ENCODE assay signal across 1 cellular context in the genomic region with DNA sequence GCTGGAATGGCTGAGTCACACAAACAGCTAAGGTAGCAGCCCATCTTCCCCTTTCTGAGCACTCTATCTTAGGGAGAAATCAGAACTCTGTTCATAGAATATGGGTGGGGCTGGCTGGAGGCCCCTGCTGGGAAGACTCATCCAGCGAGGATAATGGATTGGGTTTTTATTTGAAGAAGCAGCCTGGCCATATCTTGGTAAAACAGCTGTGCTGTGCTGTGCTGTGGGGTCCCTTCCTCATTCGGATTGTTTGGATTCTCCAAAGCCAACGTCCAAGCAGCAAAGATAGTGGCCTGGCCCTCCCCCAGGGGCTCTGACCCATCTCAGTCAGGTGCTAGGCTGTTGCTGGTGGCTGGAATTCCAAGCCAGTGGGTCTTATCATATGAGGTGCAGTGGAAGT.
A peak's percentile ranks its signal among the peaks of the same experiment; 100 is the strongest.
TF ChIP-seq lines count a peak whose summit lies in the region.

No MANE protein-coding gene starts in this region.

TF ChIP-seq in K562, 482 proteins besides CTCF, POLR2A, EP300 and RAD21 (continued from another document and continues in another):
- TF ChIP-seq ARID3A (IDR thresholded peaks at IDR 0.05; ENCODE audit: borderline replicate concordance, low read depth, low read length) (no peak), NCOA2 (IDR thresholded peaks at IDR 0.05; ENCODE audit: partially characterized antibody in 2 of 2) (no peak), ARID1B (IDR thresholded peaks at IDR 0.05) (peak; percentile 78), HMG20A (CRISPR knock-in tag; conservative IDR thresholded peaks at IDR 0.05) (no peak), ZNF511 (CRISPR knock-in tag; IDR thresholded peaks at IDR 0.05) (no peak), ZNF239 (CRISPR knock-in tag; IDR thresholded peaks at IDR 0.05) (no peak), ERF (CRISPR knock-in tag; IDR thresholded peaks at IDR 0.05) (no peak), ZNF277 (CRISPR knock-in tag; IDR thresholded peaks at IDR 0.05; ENCODE audit: borderline replicate concordance) (no peak), CXXC5 (CRISPR knock-in tag; IDR thresholded peaks at IDR 0.05) (peak; percentile 53; the same call in 1 of the 2 replicates), MTA2 (IDR thresholded peaks at IDR 0.05; ENCODE audit: low read depth) (peak; percentile 44; the same call in 1 of the 2 replicates), SOX6 (IDR thresholded peaks at IDR 0.05) (peak; percentile 45; the same call in 1 of the 2 replicates), ARID4B (CRISPR knock-in tag; IDR thresholded peaks at IDR 0.05) (no peak), MAFG (tag; conservative IDR thresholded peaks at IDR 0.05) (peak; percentile 30; the same call in 1 of the 2 replicates), ZSCAN29 (IDR thresholded peaks at IDR 0.05) (no peak), CHD2 (IDR thresholded peaks at IDR 0.05; ENCODE audit: low read depth, low read length) (no peak), RREB1 (CRISPR knock-in tag; IDR thresholded peaks at IDR 0.05) (no peak), CHCHD3 (CRISPR knock-in tag; IDR thresholded peaks at IDR 0.05) (no peak), PPARD (CRISPR knock-in tag; IDR thresholded peaks at IDR 0.05) (no peak), TFAP4 (CRISPR knock-in tag; IDR thresholded peaks at IDR 0.05; ENCODE audit: borderline replicate concordance) (peak; percentile 74), GATA2 (CRISPR knock-in tag; IDR thresholded peaks at IDR 0.05) (peak; percentile 23; the same call in 1 of the 2 replicates), HDAC1 (IDR thresholded peaks at IDR 0.05) (no peak)
- TF ChIP-seq, protein P1, sequence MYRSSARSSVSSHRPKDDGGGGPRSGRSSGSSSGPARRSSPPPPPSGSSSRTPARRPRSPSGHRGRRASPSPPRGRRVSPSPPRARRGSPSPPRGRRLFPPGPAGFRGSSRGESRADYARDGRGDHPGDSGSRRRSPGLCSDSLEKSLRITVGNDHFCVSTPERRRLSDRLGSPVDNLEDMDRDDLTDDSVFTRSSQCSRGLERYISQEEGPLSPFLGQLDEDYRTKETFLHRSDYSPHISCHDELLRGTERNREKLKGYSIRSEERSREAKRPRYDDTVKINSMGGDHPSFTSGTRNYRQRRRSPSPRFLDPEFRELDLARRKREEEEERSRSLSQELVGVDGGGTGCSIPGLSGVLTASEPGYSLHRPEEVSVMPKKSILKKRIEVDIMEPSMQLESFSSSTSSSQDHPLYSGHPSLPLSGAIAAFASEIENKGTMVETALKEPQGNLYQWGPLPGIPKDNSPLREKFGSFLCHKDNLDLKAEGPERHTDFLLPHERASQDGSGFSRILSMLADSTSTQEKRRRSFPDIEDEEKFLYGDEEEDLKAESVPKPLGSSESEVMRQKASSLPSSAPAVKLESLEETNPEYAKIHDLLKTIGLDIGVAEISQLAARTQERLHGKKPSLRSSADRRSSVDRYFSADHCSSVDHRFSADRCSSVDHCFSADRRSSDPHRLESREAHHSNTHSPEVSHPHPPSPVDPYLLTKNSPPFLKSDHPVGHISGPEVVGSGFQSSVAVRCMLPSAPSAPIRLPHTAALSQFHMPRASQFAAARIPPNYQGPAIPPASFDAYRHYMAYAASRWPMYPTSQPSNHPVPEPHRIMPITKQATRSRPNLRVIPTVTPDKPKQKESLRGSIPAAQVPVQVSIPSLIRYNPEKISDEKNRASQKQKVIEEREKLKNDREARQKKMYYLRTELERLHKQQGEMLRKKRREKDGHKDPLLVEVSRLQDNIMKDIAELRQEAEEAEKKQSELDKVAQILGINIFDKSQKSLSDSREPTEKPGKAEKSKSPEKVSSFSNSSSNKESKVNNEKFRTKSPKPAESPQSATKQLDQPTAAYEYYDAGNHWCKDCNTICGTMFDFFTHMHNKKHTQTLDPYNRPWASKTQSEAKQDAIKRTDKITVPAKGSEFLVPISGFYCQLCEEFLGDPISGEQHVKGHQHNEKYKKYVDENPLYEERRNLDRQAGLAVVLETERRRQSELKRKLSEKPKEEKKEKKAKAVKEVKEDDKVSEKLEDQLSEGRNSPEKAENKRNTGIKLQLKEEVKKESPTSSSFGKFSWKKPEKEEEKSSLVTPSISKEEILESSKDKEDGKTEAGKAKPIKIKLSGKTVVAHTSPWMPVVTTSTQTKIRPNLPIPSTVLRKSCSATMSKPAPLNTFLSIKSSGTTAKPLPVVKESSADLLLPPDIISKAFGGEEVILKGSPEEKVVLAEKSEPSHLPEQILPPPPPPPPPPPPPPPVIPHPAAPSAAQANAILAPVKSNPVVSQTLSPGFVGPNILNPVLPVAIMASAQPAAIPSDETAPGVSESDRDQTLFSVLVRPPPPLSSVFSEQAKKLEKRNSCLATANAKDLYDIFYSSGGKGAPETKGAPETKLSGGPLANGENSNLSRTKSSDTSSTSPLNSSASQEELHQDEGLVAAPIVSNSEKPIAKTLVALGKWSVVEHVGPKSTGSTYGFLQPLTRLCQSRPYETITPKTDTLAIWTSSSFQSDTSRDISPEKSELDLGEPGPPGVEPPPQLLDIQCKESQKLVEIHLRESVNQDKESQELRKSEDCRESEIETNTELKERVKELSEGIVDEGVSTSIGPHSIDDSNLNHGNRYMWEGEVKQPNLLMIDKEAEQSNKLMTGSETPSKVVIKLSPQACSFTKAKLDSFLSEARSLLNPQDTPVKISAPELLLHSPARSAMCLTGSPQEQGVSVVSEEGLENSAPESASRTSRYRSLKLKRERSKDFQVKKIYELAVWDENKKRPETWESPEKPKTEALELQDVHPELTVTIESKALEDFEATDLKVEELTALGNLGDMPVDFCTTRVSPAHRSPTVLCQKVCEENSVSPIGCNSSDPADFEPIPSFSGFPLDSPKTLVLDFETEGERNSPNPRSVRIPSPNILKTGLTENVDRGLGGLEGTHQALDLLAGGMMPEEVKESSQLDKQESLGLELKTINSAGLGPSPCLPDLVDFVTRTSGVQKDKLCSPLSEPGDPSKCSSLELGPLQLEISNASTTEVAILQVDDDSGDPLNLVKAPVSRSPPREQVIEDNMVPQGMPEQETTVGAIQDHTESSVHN (IDR thresholded peaks at IDR 0.05; ENCODE audit: borderline replicate concordance in 1 of 2, low read depth in 1 of 2) = no peak
- TF ChIP-seq, protein P2, sequence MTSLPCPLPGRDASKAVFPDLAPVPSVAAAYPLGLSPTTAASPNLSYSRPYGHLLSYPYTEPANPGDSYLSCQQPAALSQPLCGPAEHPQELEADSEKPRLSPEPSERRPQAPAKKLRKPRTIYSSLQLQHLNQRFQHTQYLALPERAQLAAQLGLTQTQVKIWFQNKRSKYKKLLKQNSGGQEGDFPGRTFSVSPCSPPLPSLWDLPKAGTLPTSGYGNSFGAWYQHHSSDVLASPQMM (CRISPR knock-in tag; IDR thresholded peaks at IDR 0.05) = no peak
- TF ChIP-seq, protein P3, sequence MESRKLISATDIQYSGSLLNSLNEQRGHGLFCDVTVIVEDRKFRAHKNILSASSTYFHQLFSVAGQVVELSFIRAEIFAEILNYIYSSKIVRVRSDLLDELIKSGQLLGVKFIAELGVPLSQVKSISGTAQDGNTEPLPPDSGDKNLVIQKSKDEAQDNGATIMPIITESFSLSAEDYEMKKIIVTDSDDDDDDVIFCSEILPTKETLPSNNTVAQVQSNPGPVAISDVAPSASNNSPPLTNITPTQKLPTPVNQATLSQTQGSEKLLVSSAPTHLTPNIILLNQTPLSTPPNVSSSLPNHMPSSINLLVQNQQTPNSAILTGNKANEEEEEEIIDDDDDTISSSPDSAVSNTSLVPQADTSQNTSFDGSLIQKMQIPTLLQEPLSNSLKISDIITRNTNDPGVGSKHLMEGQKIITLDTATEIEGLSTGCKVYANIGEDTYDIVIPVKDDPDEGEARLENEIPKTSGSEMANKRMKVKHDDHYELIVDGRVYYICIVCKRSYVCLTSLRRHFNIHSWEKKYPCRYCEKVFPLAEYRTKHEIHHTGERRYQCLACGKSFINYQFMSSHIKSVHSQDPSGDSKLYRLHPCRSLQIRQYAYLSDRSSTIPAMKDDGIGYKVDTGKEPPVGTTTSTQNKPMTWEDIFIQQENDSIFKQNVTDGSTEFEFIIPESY (CRISPR knock-in tag; IDR thresholded peaks at IDR 0.05) = no peak
